Comparison of ENCODE assay signal across 23 cellular contexts in the genomic region with DNA sequence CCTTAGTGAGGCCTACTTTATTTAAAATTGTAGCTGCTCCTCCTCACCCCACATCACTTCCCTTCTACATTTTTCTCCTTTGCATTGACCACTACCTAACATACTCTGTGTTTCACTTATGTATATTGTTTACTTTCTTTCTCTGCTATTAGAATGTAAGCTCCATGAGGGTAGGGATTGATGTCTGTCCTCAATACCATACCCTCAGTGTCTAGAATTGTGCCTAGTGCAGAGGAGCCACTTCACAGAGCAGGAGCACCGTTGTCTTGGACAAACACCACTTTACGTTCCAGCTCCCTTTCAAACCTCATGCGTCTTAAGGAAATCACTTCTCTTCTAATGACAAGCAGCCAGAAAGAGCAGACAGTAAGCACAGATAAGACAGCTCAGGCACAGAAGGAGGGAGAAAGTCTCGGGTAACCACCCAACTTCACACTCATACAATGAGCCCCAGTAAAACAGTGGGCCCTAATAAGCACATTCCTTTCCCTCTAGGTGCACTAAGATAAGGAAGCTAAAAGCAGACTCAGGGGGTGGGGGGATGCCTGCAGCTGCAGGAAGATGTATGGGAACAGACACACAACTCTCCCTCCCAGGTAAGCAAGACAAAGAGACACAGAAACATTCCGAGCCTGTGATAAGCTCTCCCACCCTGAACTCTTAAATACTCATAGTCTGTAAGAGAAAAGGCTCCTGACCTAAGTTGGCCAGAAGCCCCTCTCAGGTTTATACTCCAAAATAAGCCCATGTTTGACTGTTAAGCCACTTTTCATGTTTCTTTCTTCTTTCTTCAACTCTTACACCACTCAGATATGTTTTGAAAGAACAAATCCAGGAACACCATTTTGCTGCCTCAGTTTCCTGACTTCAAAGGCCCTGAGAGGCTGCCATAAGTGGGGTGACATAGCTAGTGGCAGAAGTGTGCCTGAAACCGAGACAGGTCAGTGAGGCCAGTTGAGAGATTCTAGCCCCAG. TPM values are rescaled to one million over a fixed set of nuclear protein-coding genes. Genes with fewer than 3 reads are reported as not detected.
A peak's percentile ranks its signal among the peaks of the same experiment; 100 is the strongest.
DNase-seq lines count a peak whose midpoint lies in the region; ATAC-seq, FAIRE-seq and TF ChIP-seq lines count a peak whose summit lies in the region.
"Had no signal": no experiment of that assay in that cellular context is flagged by ENCODE, and none has a peak within 500 bp of the region (broad histone marks: within the 10 kb centered on the region; RNA-seq: fewer than 3 reads in every experiment).

No MANE protein-coding gene starts in this region.

- CTCF ChIA-PET in H1 (lab: Charles Lee; ENCODE audit: partially characterized antibody) (no interaction called here), MCF 10A (lab: Yijun Ruan, JAX) (interaction anchor here (0.7 kb wide), 1 partner anchor 126 kb away, joined by 3 read pairs; no protein-coding TSS in a partner anchor)
- CTCF ChIA-PET in activated naive CD4-positive, alpha-beta T cell treated with anti-CD3 and anti-CD28 coated beads for 36 hours (lab: Charles Lee) = interaction anchor here (0.5 to 0.8 kb wide), 2 partner anchors 12 to 115 kb away, joined by 3 to 4 read pairs; no protein-coding TSS in a partner anchor

- H3K4me1 ChIP-seq in GM23338 (ENCODE audit: insufficient read depth) (no peaks in the 10 kb centered on the region), H1 (replicated peaks in 1 of 4; ENCODE audit: control insufficient read depth in 3 of 4, insufficient read depth in 4 of 4, low read length in 3 of 4) (peaks cover 0 to 3% (median 0%) of the 10 kb centered on the region in 4 experiments; a peak in 1 of 7 replicates), mesendoderm (ENCODE audit: control insufficient read depth, low read depth, low read length) (peaks cover 4% of the 10 kb centered on the region), colonic mucosa (peaks cover 3% of the 10 kb centered on the region)

- H4K20me1 ChIP-seq in GM23338 (replicated peaks; ENCODE audit: insufficient read depth) (no peaks in the 10 kb centered on the region; the same call in 1 of the 2 replicates), H1 (replicated peaks in 1 of 2; ENCODE audit: control insufficient read depth in 1 of 2, insufficient read depth in 2 of 2, low read length in 2 of 2) (no peaks in the 10 kb centered on the region)

- ATAC-seq in GM23338 = peak; percentile 39; the same call in 2 of the 3 replicates
- ATAC-seq: A549, GM12878 had no signal

- peak; percentile 19 for FAIRE-seq in H1 (lab: Jason Lieb, UNC)
- FAIRE-seq: A549, GM12878 had no signal

- H4K8ac ChIP-seq in H1 (ENCODE audit: extremely low read depth, insufficient read depth, low read length) = no peak overlapping the region
- H4K8ac ChIP-seq in mesendoderm (ENCODE audit: low read depth, low read length) = no peak overlapping the region

- TF ChIP-seq CTCF in GM23338 (conservative IDR thresholded peaks at IDR 0.05; ENCODE audit: low read depth in 2 of 2) = no peak
- no peak for TF ChIP-seq CTCF in H1 (IDR thresholded peaks at IDR 0.05; ENCODE audit: control extremely low read depth in 1 of 3, insufficient read depth in 1 of 3, low read depth in 1 of 3, low read length in 3 of 3)
- no peak for TF ChIP-seq CTCF in MCF 10A (IDR thresholded peaks at IDR 0.05; ENCODE audit: unreplicated experiment)
- no peak for TF ChIP-seq CTCF in colonic mucosa (IDR thresholded peaks at IDR 0.05)

- H4K5ac ChIP-seq in H1 (ENCODE audit: insufficient read length, low read depth, low read length) = no peak overlapping the region
- H4K5ac ChIP-seq in mesendoderm (ENCODE audit: low read length) = no peak overlapping the region

- H4K91ac ChIP-seq in H1 (replicated peaks; ENCODE audit: insufficient read length, low read length) = no peak overlapping the region

- H2BK20ac ChIP-seq in H1 (ENCODE audit: low read length) = no peak overlapping the region

- H3K4me3 Mint-ChIP-seq in GM23338 (no peak overlapping the region), MCF 10A (ENCODE audit: unreplicated experiment) (no peak overlapping the region)
- H3K4me3 Mint-ChIP-seq in activated naive CD4-positive, alpha-beta T cell treated with anti-CD3 and anti-CD28 coated beads for 36 hours = no peak overlapping the region

- H2BK12ac ChIP-seq in H1 (ENCODE audit: low read depth, low read length) = no peak overlapping the region

- H3K27me3 ChIP-seq in GM23338 (ENCODE audit: insufficient read depth) (no peaks in the 10 kb centered on the region), H1 (replicated peaks in 1 of 4; ENCODE audit: control insufficient read depth in 3 of 4, extremely low read depth in 1 of 4, insufficient read depth in 3 of 4, low read length in 3 of 4) (no peaks in the 10 kb centered on the region), mesendoderm (ENCODE audit: insufficient read depth, low read length, poor library complexity) (no peaks in the 10 kb centered on the region), colonic mucosa (no peaks in the 10 kb centered on the region)
- H3K27me3 ChIP-seq: MG63 had no signal

- H2BK15ac ChIP-seq in H1 (ENCODE audit: low read length) (no peak overlapping the region), mesendoderm (replicated peaks; ENCODE audit: low read depth) (no peak overlapping the region)

- BruUV-seq in MCF 10A (replicated peaks; lab: Mats Ljungman, UMichigan) = no TSS peak

- H2BK120ac ChIP-seq in H1 (replicated peaks; ENCODE audit: low read depth, low read length) (no peak overlapping the region), mesendoderm (ENCODE audit: low read depth, low read length) (no peak overlapping the region)

- no peaks in the 10 kb centered on the region for H3K36me3 ChIP-seq in GM23338 (ENCODE audit: insufficient read depth)
- H3K36me3 ChIP-seq in H1 (ENCODE audit: control insufficient read depth in 2 of 4, insufficient read depth in 4 of 4, low read length in 3 of 4) = no peaks in the 10 kb centered on the region
- no peaks in the 10 kb centered on the region for H3K36me3 ChIP-seq in mesendoderm (ENCODE audit: control insufficient read depth, insufficient read depth, low read length)
- H3K36me3 ChIP-seq in colonic mucosa = no peaks in the 10 kb centered on the region
- H3K36me3 ChIP-seq: MG63 had no signal

- no peaks in the 10 kb centered on the region for H3K79me2 ChIP-seq in GM23338 (replicated peaks; ENCODE audit: insufficient read depth)
- H3K79me2 ChIP-seq in H1 (ENCODE audit: control insufficient read depth in 1 of 2, insufficient read depth in 2 of 2, low read length in 2 of 2) = no peaks in the 10 kb centered on the region
- no peaks in the 10 kb centered on the region for H3K79me2 ChIP-seq in mesendoderm (ENCODE audit: control insufficient read depth, insufficient read depth, low read length)

- H3K4me2 ChIP-seq in GM23338 = no peak overlapping the region
- H3K4me2 ChIP-seq in H1 (ENCODE audit: insufficient read depth in 1 of 2, low read depth in 2 of 2, low read length in 2 of 2) = no peak overlapping the region
- H3K4me2 ChIP-seq in mesendoderm (ENCODE audit: low read length) = no peak overlapping the region
- H3K4me2 ChIP-seq: A549 had no signal

- H3K79me1 ChIP-seq in H1 (ENCODE audit: low read depth, low read length) = no peaks in the 10 kb centered on the region
- H3K79me1 ChIP-seq in mesendoderm (ENCODE audit: low read length) = no peaks in the 10 kb centered on the region

- H3K27ac Mint-ChIP-seq in GM23338 (no peak overlapping the region), MCF 10A (ENCODE audit: low read depth, unreplicated experiment) (no peak overlapping the region)
- H3K27ac Mint-ChIP-seq in activated naive CD4-positive, alpha-beta T cell treated with anti-CD3 and anti-CD28 coated beads for 36 hours = no peak overlapping the region

- peaks cover 8% of the 10 kb centered on the region for H3K4me1 Mint-ChIP-seq in GM23338
- peaks cover 22% of the 10 kb centered on the region for H3K4me1 Mint-ChIP-seq in activated naive CD4-positive, alpha-beta T cell treated with anti-CD3 and anti-CD28 coated beads for 36 hours (ENCODE audit: low read depth)
- H3K4me1 Mint-ChIP-seq in MCF 10A (ENCODE audit: insufficient read depth, unreplicated experiment) = peaks cover 26% of the 10 kb centered on the region

- H3K23me2 ChIP-seq in H1 (ENCODE audit: low read depth, low read length) = peaks cover 5% of the 10 kb centered on the region; the same call in 1 of the 2 replicates

- no peak for TF ChIP-seq EP300 in H1 (IDR thresholded peaks at IDR 0.05; ENCODE audit: borderline replicate concordance in 1 of 2, low read depth in 2 of 2, low read length in 2 of 2)

- TF ChIP-seq POLR2A in H1 (IDR thresholded peaks at IDR 0.05; ENCODE audit: control extremely low read depth in 1 of 2, low read depth in 2 of 2, low read length in 2 of 2) = no peak

- H3K23ac ChIP-seq in H1 (ENCODE audit: insufficient read length) (no peak overlapping the region), mesendoderm (ENCODE audit: low read length) (no peak overlapping the region)

- H3K27ac ChIP-seq in GM23338 (ENCODE audit: low read depth) = no peak overlapping the region
- H3K27ac ChIP-seq in H1 (ENCODE audit: low read depth, low read length) = no peak overlapping the region
- H3K27ac ChIP-seq in mesendoderm (ENCODE audit: low read depth, low read length) = peak overlapping the region; percentile 13
- no peak overlapping the region for H3K27ac ChIP-seq in colonic mucosa
- H3K27ac ChIP-seq: A549, SK-N-MC had no signal

- H3K4ac ChIP-seq in H1 (replicated peaks; ENCODE audit: insufficient read length, low read depth, low read length) = no peak overlapping the region
- no peak overlapping the region for H3K4ac ChIP-seq in mesendoderm (ENCODE audit: low read depth, low read length)

- WGBS in H1 (ENCODE audit: extremely low coverage in 1 of 2, insufficient coverage in 1 of 2, insufficient read length in 1 of 2, insufficient replicate concordance in 2 of 2, low coverage in 1 of 2, low lambda C conversion rate in 2 of 2, missing lambda C conversion rate in 1 of 2), 2 experiments = 87% methylated on average over 6 of the region's 6 CpGs; no CpG with 5 or more reads in 1 of the 2 experiments
- WGBS in mesendoderm (ENCODE audit: extremely low coverage, insufficient coverage, low lambda C conversion rate) = no CpG with 5 or more reads among the region's 6 CpGs

- H3K9me2 ChIP-seq in GM23338 (ENCODE audit: insufficient read depth) = no peaks in the 10 kb centered on the region

- POLR2A ChIA-PET in H1 (lab: Charles Lee; ENCODE audit: partially characterized antibody) = interaction anchor here (1.1 to 1.5 kb wide), 2 partner anchors 10 to 16 kb away, joined by 5 to 6 read pairs; no protein-coding TSS in a partner anchor
- POLR2A ChIA-PET in MCF 10A (lab: Yijun Ruan, JAX) = interaction anchor here (0.7 to 5.5 kb wide), 6 partner anchors 11 to 71 kb away, joined by 3 to 78 read pairs (median 4); a partner anchor contains a TSS

- H3K9me3 Mint-ChIP-seq in GM23338 (peaks cover 19% of the 10 kb centered on the region), MCF 10A (ENCODE audit: unreplicated experiment) (no peaks in the 10 kb centered on the region)
- H3K9me3 Mint-ChIP-seq in activated naive CD4-positive, alpha-beta T cell treated with anti-CD3 and anti-CD28 coated beads for 36 hours = no peaks in the 10 kb centered on the region

- H2AFZ ChIP-seq in GM23338 (no peak overlapping the region), H1 (ENCODE audit: low read length) (no peak overlapping the region)

- H3K9me3 ChIP-seq in H1 (ENCODE audit: insufficient read depth in 2 of 2, low read depth in 1 of 2, low read length in 1 of 2) (peaks cover 3 to 5% of the 10 kb centered on the region in 2 experiments), colonic mucosa (no peaks in the 10 kb centered on the region)
- H3K9me3 ChIP-seq: A549 had no signal

- 0 out of 2 replicates have a peak, but pooled peaks cover 2% of the 10 kb centered on the region for H3F3A ChIP-seq in GM23338 (replicated peaks; ENCODE audit: low read depth)

- no peak overlapping the region for H3K18ac ChIP-seq in H1 (ENCODE audit: extremely low read depth, low read length)
- peak overlapping the region; percentile 45 for H3K18ac ChIP-seq in mesendoderm (ENCODE audit: low read length)

- H3K27me3 Mint-ChIP-seq in GM23338 (ENCODE audit: insufficient read depth, low read depth, poor library complexity) (peaks cover 5% of the 10 kb centered on the region), MCF 10A (ENCODE audit: insufficient read depth, unreplicated experiment) (no peaks in the 10 kb centered on the region)
- no peaks in the 10 kb centered on the region for H3K27me3 Mint-ChIP-seq in activated naive CD4-positive, alpha-beta T cell treated with anti-CD3 and anti-CD28 coated beads for 36 hours (ENCODE audit: low read depth)

- no peak overlapping the region for H3K14ac ChIP-seq in H1 (ENCODE audit: insufficient read length)

- H2BK5ac ChIP-seq in H1 (ENCODE audit: low read depth, low read length) (no peak overlapping the region), mesendoderm (ENCODE audit: low read length) (peak overlapping the region; percentile 56)

- 0 out of 2 replicates have a peak overlapping the region, but pooled peaks have one; percentile 16 for H2AK5ac ChIP-seq in H1 (ENCODE audit: low read depth, low read length)
- H2AK5ac ChIP-seq in mesendoderm (ENCODE audit: low read length) = peak overlapping the region; percentile 88

- DNase-seq in GM23338 (ENCODE audit: low spot score) = peak; percentile 55
- DNase-seq in OCI-M1 (lab: John Stamatoyannopoulos, UW) = peak; percentile 46
- no peak for DNase-seq in H1 (ENCODE audit: low read depth in 1 of 2, low spot score in 2 of 2)
- DNase-seq in mesendoderm = peak; percentile 94
- DNase-seq in activated naive CD4-positive, alpha-beta T cell treated with anti-CD3 and anti-CD28 coated beads for 36 hours = no peak
- DNase-seq in stimulated activated CD4-positive, alpha-beta T cell treated with anti-CD3 and anti-CD28 coated beads, Interleukin-12 subunit alpha, Interleukin-12 subunit beta, amount 100 ng/mL, for 4 hours = no peak
- no peak for DNase-seq in MCF 10A (ENCODE audit: unreplicated experiment)
- no peak for DNase-seq in colonic mucosa
- DNase-seq: C1 segment of cervical spinal cord; COR-L47; DMS153; GOT3; Karpas-422; MG63; NCI-H1048; NCI-H146; NCI-H2081; NCI-H2171 treated with DMSO at 0.1 percent for 48 hours; NK-92 treated with Interleukin-12 subunit alpha and Interleukin-12 subunit beta, amount 100 ng/mL, for 24 hours; SHP77 had no signal

- TF ChIP-seq RAD21 in H1 (IDR thresholded peaks at IDR 0.05 in 1 of 2, conservative IDR thresholded peaks at IDR 0.05 in 1 of 2; ENCODE audit: low read depth in 2 of 2, low read length in 2 of 2) = no peak

- H3K4me3 ChIP-seq in GM23338 (no peak overlapping the region), H1 (ENCODE audit: extremely low read depth in 1 of 4, insufficient read depth in 2 of 4, low read depth in 3 of 4, low read length in 4 of 4) (no peak overlapping the region), mesendoderm (ENCODE audit: low read length) (no peak overlapping the region), colonic mucosa (no peak overlapping the region)
- H3K4me3 ChIP-seq: A549, GM12878, MG63, SK-N-MC had no signal

- H3K56ac ChIP-seq in H1 (replicated peaks; ENCODE audit: insufficient read length, low read depth, low read length) = no peak overlapping the region
- peak overlapping the region; percentile 17 for H3K56ac ChIP-seq in mesendoderm (ENCODE audit: low read length)

- H3K9ac ChIP-seq in H1 (replicated peaks in 1 of 4; ENCODE audit: extremely low read depth in 1 of 4, low read depth in 3 of 4, low read length in 3 of 4) (no peak overlapping the region), mesendoderm (ENCODE audit: low read length) (no peak overlapping the region), colonic mucosa (ENCODE audit: low read depth in 2 of 2, low read length in 2 of 2) (no peak overlapping the region)

- intact Hi-C loops in activated naive CD4-positive, alpha-beta T cell treated with anti-CD3 and anti-CD28 coated beads for 36 hours (cut with micrococcal nuclease) = no loop called here
- intact Hi-C loops in MCF 10A (cut with micrococcal nuclease) = no loop called here
- intact Hi-C loops in colonic mucosa (cut with DNase I) = no loop called here

- H3K36me3 Mint-ChIP-seq in GM23338 (ENCODE audit: low read depth) (peaks cover 7% of the 10 kb centered on the region; the same call in 1 of the 3 replicates), MCF 10A (ENCODE audit: insufficient read depth, unreplicated experiment) (no peaks in the 10 kb centered on the region)
- H3K36me3 Mint-ChIP-seq in activated naive CD4-positive, alpha-beta T cell treated with anti-CD3 and anti-CD28 coated beads for 36 hours (ENCODE audit: low read depth) = no peaks in the 10 kb centered on the region

RNA-seq across cellular contexts. Expression of a gene that starts 7.1 kb away (rescaled TPM):
- 36.6 and 40.0 TPM in 2 replicates for total RNA-seq in GM23338 (2014; rRNA removed; shearing (Covaris generic))
- polyA plus RNA-seq in GM23338 (2016; fragmentation: Nextera tagmentation; extraction: Ambion mirVana) (11.2 and 12.8 TPM in 2 replicates), H1 (2011; rRNA removed) (38.3 and 52.7 TPM in 2 replicates)
- 47.6 and 47.9 TPM in 2 replicates for total RNA-seq in H1 (2021; fragmentation: NEBNext Ultra II Directional; extraction: Animal tissue kit (Norgen Biotek cat#: 25700))
- polyA plus RNA-seq in H1 (2011; cell fraction: cytosol; rRNA removed) = 38.9 TPM
- polyA plus RNA-seq in H1 (2011; cell fraction: nucleus; rRNA removed) = 73.0 TPM
- polyA plus RNA-seq in H1 (2012, experiment 1 of 2) = 22.0 to 43.3 TPM (median 40.8 TPM) in 4 replicates
- polyA plus RNA-seq in H1 (2012, experiment 2 of 2) = 36.7 TPM
- 33.0 TPM for polyA plus RNA-seq in H1 (2013, experiment 1 of 2)
- polyA plus RNA-seq in H1 (2013, experiment 2 of 2) = 33.2 TPM
- 23.2 and 25.2 TPM in 2 replicates for polyA minus RNA-seq in H1 (2011; rRNA and poly(A)+ RNA removed)
- 30.7 TPM for polyA minus RNA-seq in H1 (2011; cell fraction: cytosol; rRNA and poly(A)+ RNA removed)
- 20.5 TPM for polyA minus RNA-seq in H1 (2011; cell fraction: nucleus; rRNA and poly(A)+ RNA removed)
- 39.7 TPM for polyA plus RNA-seq in mesendoderm (2013, experiment 1 of 2)
- polyA plus RNA-seq in mesendoderm (2013, experiment 2 of 2) = 38.3 TPM
- total RNA-seq in activated naive CD4-positive, alpha-beta T cell treated with anti-CD3 and anti-CD28 coated beads for 36 hours = 10 to 100 TPM; 44.2 to 48.3 TPM
- total RNA-seq in MCF 10A (2022) (51.5 and 65.8 TPM in 2 replicates), colonic mucosa (10 to 100 TPM; 32.7 to 37.2 TPM)

RNA-seq across cellular contexts. Expression of a gene that starts 59.1 kb away (rescaled TPM):
- 0.27 and 3.5 TPM in 2 replicates for total RNA-seq in GM23338 (2014; rRNA removed; shearing (Covaris generic))
- 0.11 and 0.16 TPM in 2 replicates for polyA plus RNA-seq in GM23338 (2016; fragmentation: Nextera tagmentation; extraction: Ambion mirVana)
- 0.48 and 0.50 TPM in 2 replicates for total RNA-seq in H1 (2021; fragmentation: NEBNext Ultra II Directional; extraction: Animal tissue kit (Norgen Biotek cat#: 25700))
- 0.62 and 0.75 TPM in 2 replicates for polyA plus RNA-seq in H1 (2011; rRNA removed)
- polyA plus RNA-seq in H1 (2011; cell fraction: cytosol; rRNA removed) = 0.71 TPM
- polyA plus RNA-seq in H1 (2011; cell fraction: nucleus; rRNA removed) = 1.6 TPM
- 0.37 to 0.81 TPM (median 0.54 TPM) in 4 replicates for polyA plus RNA-seq in H1 (2012, experiment 1 of 2)
- polyA plus RNA-seq in H1 (2012, experiment 2 of 2) = 0.28 TPM
- polyA plus RNA-seq in H1 (2013, experiment 1 of 2) = 0.81 TPM
- 0.39 TPM for polyA plus RNA-seq in H1 (2013, experiment 2 of 2)
- polyA minus RNA-seq in H1 (2011; rRNA and poly(A)+ RNA removed) = 0.07 and 0.22 TPM in 2 replicates
- polyA minus RNA-seq in H1 (2011; cell fraction: cytosol; rRNA and poly(A)+ RNA removed) = not detected
- polyA minus RNA-seq in H1 (2011; cell fraction: nucleus; rRNA and poly(A)+ RNA removed) = 0.70 TPM
- 0.76 TPM for polyA plus RNA-seq in mesendoderm (2013, experiment 1 of 2)
- polyA plus RNA-seq in mesendoderm (2013, experiment 2 of 2) = 0.31 TPM
- total RNA-seq in activated naive CD4-positive, alpha-beta T cell treated with anti-CD3 and anti-CD28 coated beads for 36 hours = under 1 TPM; 0.43 to 0.74 TPM
- total RNA-seq in MCF 10A (2022) = 0.79 and 1.3 TPM in 2 replicates
- 10 to 100 TPM in 1 of 2 donors, 1 to 10 TPM in 1; 3.2 to 16.0 TPM for total RNA-seq in colonic mucosa

RNA-seq across cellular contexts. Expression of a gene that starts 59.7 kb away (rescaled TPM):
- total RNA-seq in GM23338 (2014; rRNA removed; shearing (Covaris generic)) = 34.8 and 43.3 TPM in 2 replicates
- polyA plus RNA-seq in GM23338 (2016; fragmentation: Nextera tagmentation; extraction: Ambion mirVana) (6.7 and 8.0 TPM in 2 replicates), H1 (2011; rRNA removed) (7.7 and 11.8 TPM in 2 replicates)
- 38.3 and 39.3 TPM in 2 replicates for total RNA-seq in H1 (2021; fragmentation: NEBNext Ultra II Directional; extraction: Animal tissue kit (Norgen Biotek cat#: 25700))
- polyA plus RNA-seq in H1 (2011; cell fraction: cytosol; rRNA removed) = 8.7 TPM
- 30.4 TPM for polyA plus RNA-seq in H1 (2011; cell fraction: nucleus; rRNA removed)
- polyA plus RNA-seq in H1 (2012, experiment 1 of 2) = 9.7 to 17.0 TPM (median 12.6 TPM) in 4 replicates
- polyA plus RNA-seq in H1 (2012, experiment 2 of 2) = 0.76 TPM
- 14.0 TPM for polyA plus RNA-seq in H1 (2013, experiment 1 of 2)
- polyA plus RNA-seq in H1 (2013, experiment 2 of 2) = 13.5 TPM
- polyA minus RNA-seq in H1 (2011; rRNA and poly(A)+ RNA removed) = 44.5 and 61.2 TPM in 2 replicates
- polyA minus RNA-seq in H1 (2011; cell fraction: cytosol; rRNA and poly(A)+ RNA removed) = 21.0 TPM
- polyA minus RNA-seq in H1 (2011; cell fraction: nucleus; rRNA and poly(A)+ RNA removed) = 91.9 TPM
- polyA plus RNA-seq in mesendoderm (2013, experiment 1 of 2) = 16.4 TPM
- 15.8 TPM for polyA plus RNA-seq in mesendoderm (2013, experiment 2 of 2)
- 10 to 100 TPM; 19.6 to 20.7 TPM for total RNA-seq in activated naive CD4-positive, alpha-beta T cell treated with anti-CD3 and anti-CD28 coated beads for 36 hours
- total RNA-seq in MCF 10A (2022) (26.6 and 32.7 TPM in 2 replicates), colonic mucosa (10 to 100 TPM; 28.6 to 38.7 TPM)

Comparison
In these comparisons a context has a peak if more than half of its experiments do, and no peak if none do; other contexts are left out.
1. DNase-seq: peak in GM23338 (single experiment), OCI-M1 (single experiment) and mesendoderm (single experiment); none in H1 (0 of 2), activated naive CD4-positive, alpha-beta T cell treated with anti-CD3 and anti-CD28 coated beads for 36 hours (single experiment), stimulated activated CD4-positive, alpha-beta T cell treated with anti-CD3 and anti-CD28 coated beads, Interleukin-12 subunit alpha, Interleukin-12 subunit beta, amount 100 ng/mL, for 4 hours (single experiment), MCF 10A (single experiment) and colonic mucosa (single experiment).